ENCODE assay signal across 8 cellular contexts in genomic region chr12:132560421-132560830, GRCh38. TPM values are rescaled to one million over a fixed set of nuclear protein-coding genes. Genes with fewer than 3 reads are reported as not detected.
DNase-seq lines count a peak whose midpoint lies in the region; ATAC-seq and TF ChIP-seq lines count a peak whose summit lies in the region.

No MANE protein-coding gene starts in this region.

- H3K27me3 ChIP-seq in OCI-LY1 (ENCODE audit: insufficient read depth, low read length) (no peaks in the 10 kb centered on the region; the same call in 1 of the 2 replicates), mesendoderm (ENCODE audit: insufficient read depth, low read length, poor library complexity) (no peaks in the 10 kb centered on the region)

- no peak overlapping the region for H2AK5ac ChIP-seq in mesendoderm (ENCODE audit: low read length)

- no peaks in the 10 kb centered on the region for H3K9me3 Mint-ChIP-seq in T-helper 2 cell treated with Interferon-gamma antibody and Interleukin-4, amounts not matched to agents 5 μg/mL and 100 μg/mL, for 36 hours
- H3K9me3 Mint-ChIP-seq in type B pancreatic cell: no peaks in the 10 kb centered on the region

- H3K23ac ChIP-seq in mesendoderm (ENCODE audit: low read length): peak overlapping the region; percentile 3

- H3K27me3 Mint-ChIP-seq in T-helper 2 cell treated with Interferon-gamma antibody and Interleukin-4, amounts not matched to agents 5 μg/mL and 100 μg/mL, for 36 hours (ENCODE audit: low read depth): peaks cover 12% of the 10 kb centered on the region
- peaks cover 3% of the 10 kb centered on the region for H3K27me3 Mint-ChIP-seq in type B pancreatic cell

- H2AFZ ChIP-seq in OCI-LY1 (ENCODE audit: low read length): no peak overlapping the region

- no peak overlapping the region for H3K4ac ChIP-seq in mesendoderm (ENCODE audit: low read depth, low read length)

- H3K79me1 ChIP-seq in mesendoderm (ENCODE audit: low read length): peaks cover 5% of the 10 kb centered on the region

- WGBS in mesendoderm (ENCODE audit: extremely low coverage, insufficient coverage, low lambda C conversion rate): no CpG with 5 or more reads among the region's 49 CpGs

- H3K36me3 ChIP-seq in OCI-LY1 (ENCODE audit: insufficient read depth, low read length): no peaks in the 10 kb centered on the region
- peaks cover 2% of the 10 kb centered on the region for H3K36me3 ChIP-seq in mesendoderm (ENCODE audit: control insufficient read depth, insufficient read depth, low read length)

- H3K18ac ChIP-seq in mesendoderm (ENCODE audit: low read length): peak overlapping the region; percentile 54

- DNase-seq in T-helper 2 cell treated with Interferon-gamma antibody and Interleukin-4, amounts not matched to agents 5 μg/mL and 100 μg/mL, for 36 hours (ENCODE audit: low spot score): no peak
- DNase-seq in T-helper 2 cell: no peak
- no peak for DNase-seq in coronary artery (ENCODE audit: low spot score)
- DNase-seq in mesendoderm: peak; percentile 36
- no peak for DNase-seq in type B pancreatic cell (ENCODE audit: extremely low spot score, unreplicated experiment)
- DNase-seq in cortex of kidney (lab: John Stamatoyannopoulos, UW): no peak

- ATAC-seq in GM18858 (IDR thresholded peaks at IDR 0.05; ENCODE audit: unreplicated experiment): no peak

- H2BK15ac ChIP-seq in mesendoderm (replicated peaks; ENCODE audit: low read depth): no peak overlapping the region

- no peak overlapping the region for H4K5ac ChIP-seq in mesendoderm (ENCODE audit: low read length)

- H3K9me3 ChIP-seq in OCI-LY1 (ENCODE audit: low read length): no peaks in the 10 kb centered on the region

- H4K8ac ChIP-seq in mesendoderm (ENCODE audit: low read depth, low read length): no peak overlapping the region

- peak overlapping the region; percentile 74 for H3K4me3 Mint-ChIP-seq in T-helper 2 cell treated with Interferon-gamma antibody and Interleukin-4, amounts not matched to agents 5 μg/mL and 100 μg/mL, for 36 hours
- peak overlapping the region; percentile 87 for H3K4me3 Mint-ChIP-seq in type B pancreatic cell

- H3K56ac ChIP-seq in mesendoderm (ENCODE audit: low read length): peak overlapping the region; percentile 59

- H3K4me3 ChIP-seq in OCI-LY1 (ENCODE audit: low read depth, low read length, poor library complexity, severe bottlenecking): peak overlapping the region; percentile 62
- H3K4me3 ChIP-seq in coronary artery: peak overlapping the region; percentile 85
- peak overlapping the region; percentile 7 for H3K4me3 ChIP-seq in mesendoderm (ENCODE audit: low read length)

- peaks cover 6% of the 10 kb centered on the region for H3K4me1 Mint-ChIP-seq in T-helper 2 cell treated with Interferon-gamma antibody and Interleukin-4, amounts not matched to agents 5 μg/mL and 100 μg/mL, for 36 hours (ENCODE audit: low read depth)
- H3K4me1 Mint-ChIP-seq in type B pancreatic cell (ENCODE audit: unreplicated experiment): peaks cover 9% of the 10 kb centered on the region

- H3K27ac Mint-ChIP-seq in T-helper 2 cell treated with Interferon-gamma antibody and Interleukin-4, amounts not matched to agents 5 μg/mL and 100 μg/mL, for 36 hours: no peak overlapping the region
- H3K27ac Mint-ChIP-seq in type B pancreatic cell: peak overlapping the region; percentile 50

- TF ChIP-seq CTCF in OCI-LY1 (IDR thresholded peaks at IDR 0.05; ENCODE audit: low read length): no peak
- TF ChIP-seq CTCF in coronary artery (IDR thresholded peaks at IDR 0.05): no peak
- no peak for TF ChIP-seq CTCF in type B pancreatic cell (conservative IDR thresholded peaks at IDR 0.05)

- H3K36me3 Mint-ChIP-seq in T-helper 2 cell treated with Interferon-gamma antibody and Interleukin-4, amounts not matched to agents 5 μg/mL and 100 μg/mL, for 36 hours (ENCODE audit: low read depth): no peaks in the 10 kb centered on the region
- peaks cover 3% of the 10 kb centered on the region for H3K36me3 Mint-ChIP-seq in type B pancreatic cell

- no peak overlapping the region for H2BK120ac ChIP-seq in mesendoderm (ENCODE audit: low read depth, low read length)

- H3K9ac ChIP-seq in OCI-LY1 (ENCODE audit: low read length) (peak overlapping the region; percentile 42; the same call in 1 of the 2 replicates), mesendoderm (ENCODE audit: low read length) (peak overlapping the region; percentile 57)

- H3K9me2 ChIP-seq in OCI-LY1 (ENCODE audit: low read depth, low read length): no peaks in the 10 kb centered on the region

- H3K79me2 ChIP-seq in OCI-LY1 (ENCODE audit: insufficient read depth, low read length): no peaks in the 10 kb centered on the region
- H3K79me2 ChIP-seq in mesendoderm (ENCODE audit: control insufficient read depth, insufficient read depth, low read length): peaks cover 13% of the 10 kb centered on the region

- H2BK5ac ChIP-seq in mesendoderm (ENCODE audit: low read length): no peak overlapping the region

- H3K27ac ChIP-seq in OCI-LY1 (ENCODE audit: low read depth, low read length, poor library complexity, severe bottlenecking) (no peak overlapping the region), coronary artery (no peak overlapping the region), mesendoderm (ENCODE audit: low read depth, low read length) (no peak overlapping the region)

- no peaks in the 10 kb centered on the region for H3F3A ChIP-seq in OCI-LY1 (ENCODE audit: insufficient read depth, low read length)

- H4K20me1 ChIP-seq in OCI-LY1 (ENCODE audit: insufficient read depth, low read length): no peaks in the 10 kb centered on the region

- H3K4me2 ChIP-seq in OCI-LY1 (ENCODE audit: low read length) (peak overlapping the region; percentile 74), mesendoderm (ENCODE audit: low read length) (peak overlapping the region; percentile 81)

- H3K4me1 ChIP-seq in OCI-LY1 (ENCODE audit: insufficient read depth, low read length, severe bottlenecking) (peaks cover 13% of the 10 kb centered on the region), mesendoderm (ENCODE audit: control insufficient read depth, low read depth, low read length) (no peaks in the 10 kb centered on the region)

RNA-seq across cellular contexts. Expression of gene LRCOL1, which starts 50.0 kb away (rescaled TPM):
- not detected for polyA plus RNA-seq in mesendoderm (2013, experiment 1 of 2)
- not detected for polyA plus RNA-seq in mesendoderm (2013, experiment 2 of 2)
- total RNA-seq in type B pancreatic cell (ENCODE audit: low replicate concordance): not detected in 2 replicates

RNA-seq across cellular contexts. Expression of gene P2RX2, which starts 58.1 kb away (rescaled TPM):
- 0.24 TPM for polyA plus RNA-seq in mesendoderm (2013, experiment 1 of 2)
- polyA plus RNA-seq in mesendoderm (2013, experiment 2 of 2): 0.24 TPM
- total RNA-seq in type B pancreatic cell (ENCODE audit: low replicate concordance): 2.8 and 5.4 TPM in 2 replicates

Comparison
In these comparisons a context has a peak if more than half of its experiments do, and no peak if none do; other contexts are left out.
1. H3K4me3 ChIP-seq: peak in every context shown above with its lines; median percentile 85 in coronary artery; 62 in OCI-LY1; 7 in mesendoderm.